Comparison of ENCODE assay signal across 24 cellular contexts in the genomic region with DNA sequence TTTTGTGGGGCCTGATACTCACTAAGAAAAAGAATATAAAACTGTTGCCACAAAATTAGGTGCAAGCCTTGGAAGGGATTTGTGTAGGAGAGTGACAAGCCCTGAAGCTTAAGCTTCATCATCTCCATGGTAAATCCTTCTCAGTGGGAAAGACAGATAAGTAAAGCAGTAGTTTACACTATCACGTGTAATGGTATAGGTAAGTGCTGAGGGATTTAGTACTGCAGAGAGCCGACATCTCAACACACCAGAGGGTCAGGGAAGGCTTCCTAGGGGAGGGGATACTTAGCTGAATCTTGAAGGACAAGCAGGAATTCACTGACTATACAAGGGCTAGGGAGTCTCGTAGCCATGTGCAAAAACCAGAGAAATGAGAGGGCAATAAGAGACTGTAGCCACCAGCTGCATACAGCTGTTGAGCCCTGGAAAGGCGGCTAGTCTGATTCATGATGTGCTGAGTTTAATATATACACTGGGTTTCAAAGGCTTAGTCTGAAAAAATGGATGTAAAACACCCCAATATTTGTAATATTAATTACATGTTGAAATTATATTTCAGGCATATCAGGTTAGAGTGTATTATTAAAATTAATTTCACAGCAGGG. TPM values are rescaled to one million over a fixed set of nuclear protein-coding genes. Genes with fewer than 3 reads are reported as not detected.
DNase-seq lines count a peak whose midpoint lies in the region; ATAC-seq, FAIRE-seq and TF ChIP-seq lines count a peak whose summit lies in the region.
"Had no signal": no experiment of that assay in that cellular context is flagged by ENCODE, and none has a peak within 500 bp of the region (broad histone marks: within the 10 kb centered on the region; RNA-seq: fewer than 3 reads in every experiment).

No MANE protein-coding gene starts in this region.

- peaks cover 6% of the 10 kb centered on the region; the same call in 1 of the 2 replicates for H3K9me1 ChIP-seq in IMR-90 (ENCODE audit: insufficient read depth, low read length)

- TF ChIP-seq EP300 in GM12878 (IDR thresholded peaks at IDR 0.05; ENCODE audit: borderline replicate concordance in 1 of 2, control insufficient read depth in 1 of 2, low read depth in 2 of 2, low read length in 2 of 2), result no peak

- no peak overlapping the region for H4K91ac ChIP-seq in IMR-90 (ENCODE audit: insufficient read depth, low read depth, low read length)

- dilution Hi-C loops in IMR-90 (cut with HindIII; ENCODE audit: low sequenced_read_pairs, unreplicated experiment), result no loop called here

- DNase-seq in GM12865 (ENCODE audit: low read depth) (peak; percentile 48), IMR-90 (peak; percentile 45), GM12878 (ENCODE audit: low read depth, low spot score) (no peak), mesendoderm (peak; percentile 42), NCI-H510A treated with DMSO at 0.1 percent for 48 hours (lab: John Stamatoyannopoulos, UW) (no peak)
- DNase-seq in activated CD4-positive, CD25-positive, alpha-beta regulatory T cell (lab: John Stamatoyannopoulos, UW), result no peak
- no peak for DNase-seq in activated naive CD4-positive, alpha-beta T cell treated with anti-CD3 and anti-CD28 coated beads for 36 hours
- DNase-seq: Kasumi-1, MM.1S, NCI-H1092 treated with DMSO at 0.1 percent for 48 hours, NCI-H146, NCI-H2029, NCI-H2227 treated with DMSO at 0.1 percent for 48 hours, NCI-H510A, Right ventricle myocardium superior had no signal

- SMC1A ChIA-PET in GM12878 (lab: Charles Lee; ENCODE audit: uncharacterized antibody, unreplicated experiment), result interaction anchor here (1.0 to 2.4 kb wide), 3 partner anchors 15 to 283 kb away, joined by 3 to 8 read pairs (median 3); no protein-coding TSS in a partner anchor

- no peak for TF ChIP-seq RAD21 in IMR-90 (IDR thresholded peaks at IDR 0.05; ENCODE audit: low read length)
- no peak for TF ChIP-seq RAD21 in GM12878 (IDR thresholded peaks at IDR 0.05; ENCODE audit: insufficient read depth, low read depth, low read length)

- no peak overlapping the region; the same call in 1 of the 2 replicates for H2BK20ac ChIP-seq in IMR-90 (ENCODE audit: low read depth, low read length)

- no peak for FAIRE-seq in GM12878 (lab: Jason Lieb, UNC)
- FAIRE-seq: A204.1, GM12891, GM18507 had no signal

- no peaks in the 10 kb centered on the region for H3K36me3 ChIP-seq in IMR-90 (ENCODE audit: control insufficient read depth, insufficient read depth, low read length)
- no peaks in the 10 kb centered on the region for H3K36me3 ChIP-seq in GM12878 (ENCODE audit: control insufficient read depth in 2 of 2, insufficient read depth in 2 of 2, low read length in 1 of 2)
- H3K36me3 ChIP-seq in mesendoderm (ENCODE audit: control insufficient read depth, insufficient read depth, low read length), result no peaks in the 10 kb centered on the region
- H3K36me3 ChIP-seq: HAP-1 had no signal

- H2BK15ac ChIP-seq in IMR-90 (ENCODE audit: low read depth, low read length) (no peak overlapping the region), mesendoderm (replicated peaks; ENCODE audit: low read depth) (no peak overlapping the region)

- H3K36me3 Mint-ChIP-seq in activated naive CD4-positive, alpha-beta T cell treated with anti-CD3 and anti-CD28 coated beads for 36 hours (ENCODE audit: low read depth), result no peaks in the 10 kb centered on the region

- H4K8ac ChIP-seq in IMR-90 (ENCODE audit: low read depth in 2 of 2, low read length in 2 of 2) (peak overlapping the region in 1 of 2 experiments; percentile 61; a peak in 1 of 4 replicates), mesendoderm (ENCODE audit: low read depth, low read length) (no peak overlapping the region)

- H3K9ac ChIP-seq in IMR-90 (ENCODE audit: low read depth, low read length), result no peak overlapping the region
- H3K9ac ChIP-seq in GM12878 (ENCODE audit: control insufficient read depth, insufficient read depth, low read length), result no peak overlapping the region
- H3K9ac ChIP-seq in mesendoderm (ENCODE audit: low read length), result no peak overlapping the region

- H2AFZ ChIP-seq in IMR-90 (replicated peaks; ENCODE audit: low read length, poor library complexity) (no peak overlapping the region), GM12878 (ENCODE audit: control insufficient read depth, low read depth, low read length) (no peak overlapping the region)
- H2AFZ ChIP-seq: GM23338 had no signal

- H2BK120ac ChIP-seq in IMR-90 (ENCODE audit: low read depth, low read length), result no peak overlapping the region
- H2BK120ac ChIP-seq in mesendoderm (ENCODE audit: low read depth, low read length), result no peak overlapping the region

- H2BK5ac ChIP-seq in IMR-90 (ENCODE audit: low read depth, low read length, poor library complexity, severe bottlenecking), result no peak overlapping the region
- H2BK5ac ChIP-seq in mesendoderm (ENCODE audit: low read length), result no peak overlapping the region

- no TSS peak for BruUV-seq in IMR-90 (replicated peaks; lab: Mats Ljungman, UMichigan)
- BruUV-seq in GM12878 (replicated peaks; lab: Mats Ljungman, UMichigan), result no TSS peak

- POLR2A ChIA-PET in IMR-90 (lab: Charles Lee; ENCODE audit: unreplicated experiment), result no interaction called here
- POLR2A ChIA-PET in GM12878 (lab: Charles Lee), result no interaction called here

- peaks cover 5% of the 10 kb centered on the region for H3K4me1 Mint-ChIP-seq in activated naive CD4-positive, alpha-beta T cell treated with anti-CD3 and anti-CD28 coated beads for 36 hours (ENCODE audit: low read depth)

- RAD21 ChIA-PET in GM12878 (lab: Charles Lee; ENCODE audit: unreplicated experiment), result no interaction called here

- no peak overlapping the region for H3K4ac ChIP-seq in IMR-90 (ENCODE audit: low read depth, low read length)
- H3K4ac ChIP-seq in mesendoderm (ENCODE audit: low read depth, low read length), result no peak overlapping the region

- H4K20me1 ChIP-seq in IMR-90 (ENCODE audit: insufficient read depth, low read length), result no peaks in the 10 kb centered on the region
- no peaks in the 10 kb centered on the region for H4K20me1 ChIP-seq in GM12878 (ENCODE audit: control insufficient read depth, insufficient read depth)

- TF ChIP-seq POLR2A in IMR-90 (IDR thresholded peaks at IDR 0.05; ENCODE audit: low read depth, low read length), result no peak
- TF ChIP-seq POLR2A in GM12878 (IDR thresholded peaks at IDR 0.05; ENCODE audit: low read depth, low read length), result no peak

- H3K27me3 Mint-ChIP-seq in activated naive CD4-positive, alpha-beta T cell treated with anti-CD3 and anti-CD28 coated beads for 36 hours (ENCODE audit: low read depth), result no peaks in the 10 kb centered on the region
- H3K27me3 Mint-ChIP-seq: B cell had no signal

- H3K23ac ChIP-seq in IMR-90 (ENCODE audit: low read depth, low read length) (peak overlapping the region; percentile 83; the same call in 1 of the 2 replicates), mesendoderm (ENCODE audit: low read length) (no peak overlapping the region)

- H3K27me3 ChIP-seq in IMR-90 (ENCODE audit: control insufficient read depth, insufficient read depth, low read length) (no peaks in the 10 kb centered on the region), GM12878 (replicated peaks in 1 of 2; ENCODE audit: control insufficient read depth in 2 of 2, insufficient read depth in 2 of 2, low read length in 1 of 2) (no peaks in the 10 kb centered on the region), mesendoderm (ENCODE audit: insufficient read depth, low read length, poor library complexity) (no peaks in the 10 kb centered on the region)

- 0 out of 4 replicates have a peak, but pooled peaks cover 0 to 3% of the 10 kb centered on the region in 2 experiments for H3K79me1 ChIP-seq in IMR-90 (ENCODE audit: low read depth in 1 of 2, low read length in 2 of 2)
- no peaks in the 10 kb centered on the region for H3K79me1 ChIP-seq in mesendoderm (ENCODE audit: low read length)

- in situ Hi-C loops in IMR-90 (cut with MboI; ENCODE audit: low sequenced_read_pairs) (no loop called here), GM12878 (cut with MboI) (loop anchor here (5.0 kb wide), 1 partner anchor 224 kb away; no protein-coding TSS in a partner anchor)

- H2AK5ac ChIP-seq in IMR-90 (ENCODE audit: low read depth, low read length), result 0 out of 2 replicates have a peak overlapping the region, but pooled peaks have one; percentile 8
- H2AK5ac ChIP-seq in mesendoderm (ENCODE audit: low read length), result no peak overlapping the region

- TF ChIP-seq CTCF in GM12865 (IDR thresholded peaks at IDR 0.05; ENCODE audit: insufficient read depth, low read depth, low read length, missing control alignments) (no peak), IMR-90 (conservative IDR thresholded peaks at IDR 0.05; ENCODE audit: low read depth, low read length) (no peak), GM12878 (IDR thresholded peaks at IDR 0.05 in 2 of 3, conservative IDR thresholded peaks at IDR 0.05 in 1 of 3; ENCODE audit: control insufficient read depth in 2 of 3, extremely low read depth in 1 of 3, insufficient read depth in 1 of 3, low read depth in 3 of 3, low read length in 3 of 3) (no peak)

- no CpG with 5 or more reads among the region's 4 CpGs for WGBS in IMR-90 (ENCODE audit: extremely low coverage in 2 of 2, insufficient read length in 1 of 2), 2 experiments
- WGBS in GM12878 (ENCODE audit: insufficient coverage, insufficient replicate concordance, low lambda C conversion rate, missing lambda C conversion rate), result 57% methylated on average over 4 of the region's 4 CpGs
- WGBS in mesendoderm (ENCODE audit: extremely low coverage, insufficient coverage, low lambda C conversion rate), result no CpG with 5 or more reads among the region's 4 CpGs

- H3K4me3 ChIP-seq in GM12865 (ENCODE audit: low read depth, low read length), result no peak overlapping the region
- no peak overlapping the region for H3K4me3 ChIP-seq in IMR-90 (ENCODE audit: insufficient read depth, low read depth, low read length)
- no peak overlapping the region for H3K4me3 ChIP-seq in GM12878
- no peak overlapping the region for H3K4me3 ChIP-seq in mesendoderm (ENCODE audit: low read length)
- H3K4me3 ChIP-seq: GM23338, HAP-1 had no signal

- H3K27ac ChIP-seq in IMR-90 (ENCODE audit: insufficient read depth, low read length) (no peak overlapping the region), GM12878 (ENCODE audit: control insufficient read depth, insufficient read depth) (no peak overlapping the region), mesendoderm (ENCODE audit: low read depth, low read length) (no peak overlapping the region)

- H3K4me1 ChIP-seq in IMR-90 (ENCODE audit: control insufficient read depth, insufficient read depth, low read length) (peaks cover 9% of the 10 kb centered on the region), GM12878 (ENCODE audit: control insufficient read depth, insufficient read depth, low read length) (peaks cover 16% of the 10 kb centered on the region), mesendoderm (ENCODE audit: control insufficient read depth, low read depth, low read length) (no peaks in the 10 kb centered on the region)
- H3K4me1 ChIP-seq: HAP-1 had no signal

- no peaks in the 10 kb centered on the region for H3K79me2 ChIP-seq in GM12878 (ENCODE audit: control insufficient read depth, insufficient read depth, low read length)
- no peaks in the 10 kb centered on the region for H3K79me2 ChIP-seq in mesendoderm (ENCODE audit: control insufficient read depth, insufficient read depth, low read length)

- intact Hi-C loops in IMR-90 (cut with micrococcal nuclease), result loop anchor here (10.0 kb wide), 1 partner anchor 652 kb away; no protein-coding TSS in a partner anchor
- intact Hi-C loops in GM12878 (cut with micrococcal nuclease; ENCODE audit: unreplicated experiment), result loop anchor here (10.0 kb wide), 1 partner anchor 452 kb away; no protein-coding TSS in a partner anchor
- intact Hi-C loops in activated naive CD4-positive, alpha-beta T cell treated with anti-CD3 and anti-CD28 coated beads for 36 hours (cut with micrococcal nuclease), result no loop called here

- no peak overlapping the region for H2AK9ac ChIP-seq in IMR-90 (replicated peaks; ENCODE audit: low read depth, low read length, poor library complexity)

- H3K9me3 Mint-ChIP-seq in activated naive CD4-positive, alpha-beta T cell treated with anti-CD3 and anti-CD28 coated beads for 36 hours, result no peaks in the 10 kb centered on the region
- H3K9me3 Mint-ChIP-seq: CD14-positive monocyte; GM23338; IgD-negative memory B cell; T-helper 1 cell treated with Interleukin-12 subunit alpha and Interleukin-12 subunit beta and Interleukin-4 antibody, amounts not matched to agents 30 μg/mL and 1 μg/mL, for 36 hours had no signal

- CTCF ChIA-PET in IMR-90 (lab: Yijun Ruan, JAX), result interaction anchor here (0.9 to 1.4 kb wide), 3 partner anchors 9 to 12 kb away, joined by 3 read pairs; no protein-coding TSS in a partner anchor
- CTCF ChIA-PET in GM12878 (lab: Yijun Ruan, JAX), result interaction anchor here (0.7 to 15.8 kb wide), 3 partner anchors 203 to 843 kb away, joined by 3 to 192 read pairs (median 4); no protein-coding TSS in a partner anchor
- CTCF ChIA-PET in activated naive CD4-positive, alpha-beta T cell treated with anti-CD3 and anti-CD28 coated beads for 36 hours (lab: Charles Lee), result interaction anchor here (0.6 to 1.8 kb wide), 2 partner anchors 224 to 654 kb away, joined by 3 to 5 read pairs; no protein-coding TSS in a partner anchor

- peak; percentile 87 for ATAC-seq in IMR-90 (ENCODE audit: low read depth)
- ATAC-seq in GM12878, result no peak

- H3K9me3 ChIP-seq in IMR-90 (ENCODE audit: control insufficient read depth, insufficient read depth, low read length), result no peaks in the 10 kb centered on the region
- H3K9me3 ChIP-seq in GM12878 (replicated peaks; ENCODE audit: control insufficient read depth, insufficient read depth, low read length), result no peaks in the 10 kb centered on the region
- H3K9me3 ChIP-seq: HAP-1 had no signal

- no peak overlapping the region for H3K27ac Mint-ChIP-seq in activated naive CD4-positive, alpha-beta T cell treated with anti-CD3 and anti-CD28 coated beads for 36 hours
- H3K27ac Mint-ChIP-seq: B cell; GM23338; T-helper 1 cell treated with Interleukin-12 subunit alpha and Interleukin-12 subunit beta and Interleukin-4 antibody, amounts not matched to agents 30 μg/mL and 1 μg/mL, for 36 hours had no signal

- H4K5ac ChIP-seq in IMR-90 (ENCODE audit: low read depth, low read length) (no peak overlapping the region), mesendoderm (ENCODE audit: low read length) (no peak overlapping the region)

- H3K18ac ChIP-seq in IMR-90 (ENCODE audit: low read depth, low read length) (no peak overlapping the region), mesendoderm (ENCODE audit: low read length) (no peak overlapping the region)

- H3K14ac ChIP-seq in IMR-90 (replicated peaks; ENCODE audit: low read depth, low read length), result peak overlapping the region; percentile 48; the same call in 1 of the 2 replicates

- H3K4me2 ChIP-seq in IMR-90 (ENCODE audit: low read depth, low read length) (peak overlapping the region; percentile 59; the same call in 1 of the 2 replicates), GM12878 (ENCODE audit: control insufficient read depth, insufficient read depth) (peak overlapping the region; percentile 5; the same call in 1 of the 2 replicates), mesendoderm (ENCODE audit: low read length) (no peak overlapping the region)
- H3K4me2 ChIP-seq: GM23338 had no signal

- H3K56ac ChIP-seq in IMR-90 (ENCODE audit: extremely low read depth, insufficient read depth, low read length) (no peak overlapping the region), mesendoderm (ENCODE audit: low read length) (no peak overlapping the region)

- H3K4me3 Mint-ChIP-seq in activated naive CD4-positive, alpha-beta T cell treated with anti-CD3 and anti-CD28 coated beads for 36 hours, result no peak overlapping the region
- H3K4me3 Mint-ChIP-seq: B cell; CD14-positive monocyte; GM23338; T-helper 1 cell treated with Interleukin-12 subunit alpha and Interleukin-12 subunit beta and Interleukin-4 antibody, amounts not matched to agents 30 μg/mL and 1 μg/mL, for 36 hours had no signal

RNA-seq across cellular contexts. Expression of gene SLC24A1, which starts 11.1 kb away (rescaled TPM):
- total RNA-seq in IMR-90 (2012; rRNA removed), result 3.6 and 3.9 TPM in 2 replicates
- 3.8 and 4.9 TPM in 2 replicates for polyA plus RNA-seq in IMR-90 (2012; rRNA removed)
- polyA plus RNA-seq in IMR-90 (2012; cell fraction: cytosol; rRNA removed), result 2.3 and 4.2 TPM in 2 replicates
- 2.7 and 5.6 TPM in 2 replicates for polyA plus RNA-seq in IMR-90 (2012; cell fraction: nucleus; rRNA removed; ENCODE audit: low replicate concordance)
- 19.8 and 23.8 TPM in 2 replicates for total RNA-seq in GM12878 (2013; cell fraction: nucleolus; rRNA removed)
- 2.9 and 3.3 TPM in 2 replicates for total RNA-seq in GM12878 (2014; rRNA removed)
- 2.8 and 3.3 TPM in 2 replicates for total RNA-seq in GM12878 (2014; rRNA removed; fragmentation: Illumina TruSeq; extraction: Trizol)
- 4.5 and 5.8 TPM in 2 replicates for total RNA-seq in GM12878 (2021)
- 4.9 TPM for polyA plus RNA-seq in GM12878 (2011; ENCODE audit: low read depth)
- 3.9 and 4.4 TPM in 2 replicates for polyA plus RNA-seq in GM12878 (2011; rRNA removed)
- polyA plus RNA-seq in GM12878 (2011; cell fraction: cytosol; rRNA removed), result 3.2 and 4.5 TPM in 2 replicates
- 3.9 and 5.7 TPM in 2 replicates for polyA plus RNA-seq in GM12878 (2011; cell fraction: nucleus; rRNA removed)
- polyA plus RNA-seq in GM12878 (2012), result 7.3 and 7.7 TPM in 2 replicates
- polyA plus RNA-seq in GM12878 (2014; fragmentation: Illumina TruSeq; extraction: Trizol), result 4.3 and 4.9 TPM in 2 replicates
- polyA plus RNA-seq in GM12878 (2014; fragmentation: Nextera tagmentation; extraction: Ambion mirVana), result 1 to 10 TPM; 1.4 to 2.3 TPM
- polyA plus RNA-seq in GM12878 (2014; rRNA removed), result 2.8 and 4.7 TPM in 2 replicates
- 1 to 10 TPM; 1.7 to 3.2 TPM for polyA plus RNA-seq in GM12878 (2016; fragmentation: Nextera tagmentation; extraction: Ambion mirVana)
- polyA minus RNA-seq in GM12878 (2011; rRNA and poly(A)+ RNA removed), result 5.7 and 6.4 TPM in 2 replicates
- polyA minus RNA-seq in GM12878 (2011; cell fraction: cytosol; rRNA and poly(A)+ RNA removed), result 1.5 and 1.8 TPM in 2 replicates
- polyA minus RNA-seq in GM12878 (2011; cell fraction: nucleus; rRNA and poly(A)+ RNA removed), result 5.2 and 8.6 TPM in 2 replicates
- polyA plus RNA-seq in mesendoderm (2013, experiment 1 of 2), result 4.3 TPM
- polyA plus RNA-seq in mesendoderm (2013, experiment 2 of 2), result 4.0 TPM
- 10 to 100 TPM; 10.7 to 12.4 TPM for total RNA-seq in activated naive CD4-positive, alpha-beta T cell treated with anti-CD3 and anti-CD28 coated beads for 36 hours

RNA-seq across cellular contexts. Expression of gene INTS14, which starts 22.0 kb away (rescaled TPM):
- total RNA-seq in IMR-90 (2012; rRNA removed) (22.9 and 33.9 TPM in 2 replicates), GM12878 (2014; rRNA removed) (36.8 and 39.3 TPM in 2 replicates), GM12878 (2014; rRNA removed; fragmentation: Illumina TruSeq; extraction: Trizol) (39.4 and 40.4 TPM in 2 replicates), GM12878 (2021) (40.7 and 42.0 TPM in 2 replicates)
- polyA plus RNA-seq in IMR-90 (2012; rRNA removed) (35.8 and 39.5 TPM in 2 replicates), GM12878 (2011; rRNA removed) (76.9 and 93.4 TPM in 2 replicates), GM12878 (2014; fragmentation: Illumina TruSeq; extraction: Trizol) (53.7 and 68.1 TPM in 2 replicates), GM12878 (2014; fragmentation: Nextera tagmentation; extraction: Ambion mirVana) (10 to 100 TPM; 39.4 to 41.9 TPM), GM12878 (2014; rRNA removed) (47.5 and 53.4 TPM in 2 replicates), GM12878 (2016; fragmentation: Nextera tagmentation; extraction: Ambion mirVana) (10 to 100 TPM; 69.3 to 74.4 TPM)
- polyA plus RNA-seq in IMR-90 (2012; cell fraction: cytosol; rRNA removed), result 14.9 and 17.2 TPM in 2 replicates
- polyA plus RNA-seq in IMR-90 (2012; cell fraction: nucleus; rRNA removed; ENCODE audit: low replicate concordance), result 18.7 and 60.0 TPM in 2 replicates
- 108 and 123 TPM in 2 replicates for total RNA-seq in GM12878 (2013; cell fraction: nucleolus; rRNA removed)
- 26.2 TPM for polyA plus RNA-seq in GM12878 (2011; ENCODE audit: low read depth)
- polyA plus RNA-seq in GM12878 (2011; cell fraction: cytosol; rRNA removed), result 55.4 and 58.2 TPM in 2 replicates
- 48.6 and 54.8 TPM in 2 replicates for polyA plus RNA-seq in GM12878 (2011; cell fraction: nucleus; rRNA removed)
- polyA plus RNA-seq in GM12878 (2012), result 24.6 and 28.8 TPM in 2 replicates
- 57.6 and 79.1 TPM in 2 replicates for polyA minus RNA-seq in GM12878 (2011; rRNA and poly(A)+ RNA removed)
- 19.1 and 27.4 TPM in 2 replicates for polyA minus RNA-seq in GM12878 (2011; cell fraction: cytosol; rRNA and poly(A)+ RNA removed)
- 35.9 and 74.2 TPM in 2 replicates for polyA minus RNA-seq in GM12878 (2011; cell fraction: nucleus; rRNA and poly(A)+ RNA removed)
- 26.9 TPM for polyA plus RNA-seq in mesendoderm (2013, experiment 1 of 2)
- 26.7 TPM for polyA plus RNA-seq in mesendoderm (2013, experiment 2 of 2)
- total RNA-seq in activated naive CD4-positive, alpha-beta T cell treated with anti-CD3 and anti-CD28 coated beads for 36 hours, result 10 to 100 TPM; 41.2 to 43.4 TPM

Comparison
In these comparisons a context has a peak if more than half of its experiments do, and no peak if none do; other contexts are left out.
1. DNase-seq: peak in GM12865 (single experiment), IMR-90 (single experiment) and mesendoderm (single experiment); none in GM12878 (single experiment), activated CD4-positive, CD25-positive, alpha-beta regulatory T cell (0 of 4), activated naive CD4-positive, alpha-beta T cell treated with anti-CD3 and anti-CD28 coated beads for 36 hours (single experiment) and NCI-H510A treated with DMSO at 0.1 percent for 48 hours (single experiment).